9 cellular contexts compared by ENCODE assay signal in the genomic region with DNA sequence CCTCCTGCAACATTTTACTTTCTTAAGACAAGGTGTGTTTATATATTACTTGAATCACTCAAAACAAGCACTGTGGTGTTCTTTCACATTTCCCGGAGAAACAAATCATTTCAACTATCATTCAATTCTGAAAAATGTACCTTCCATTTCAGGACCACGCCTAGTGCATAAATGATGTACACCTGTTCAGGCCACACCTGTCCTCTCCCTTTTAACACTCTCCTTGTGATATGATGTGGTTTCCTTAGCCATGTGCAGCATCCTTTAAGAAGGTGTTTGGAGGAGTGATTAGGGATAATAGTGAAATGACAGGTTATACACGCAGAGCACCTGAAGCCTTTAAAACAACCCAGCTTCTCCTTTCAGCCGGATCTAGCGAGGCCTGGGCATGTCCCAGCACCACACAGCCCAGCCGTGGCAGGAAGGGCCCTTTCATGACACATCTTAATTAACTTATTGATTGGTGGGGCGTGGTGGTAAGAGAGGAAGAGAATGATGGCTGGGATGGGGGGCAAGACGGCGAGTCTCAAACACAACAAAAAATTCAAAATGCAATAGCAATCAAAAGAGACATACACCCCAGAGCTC. TPM values are rescaled to one million over a fixed set of nuclear protein-coding genes. Genes with fewer than 3 reads are reported as not detected.
DNase-seq lines count a peak whose midpoint lies in the region; ATAC-seq and TF ChIP-seq lines count a peak whose summit lies in the region.
"Had no signal": no experiment of that assay in that cellular context is flagged by ENCODE, and none has a peak within 500 bp of the region (broad histone marks: within the 10 kb centered on the region; RNA-seq: fewer than 3 reads in every experiment).

No MANE protein-coding gene starts in this region.

- peaks cover 25% of the 10 kb centered on the region for H3K4me1 Mint-ChIP-seq in CD4-positive, alpha-beta T cell (ENCODE audit: low read depth)
- peaks cover 4% of the 10 kb centered on the region for H3K4me1 Mint-ChIP-seq in endothelial cell (ENCODE audit: unreplicated experiment)
- peaks cover 46% of the 10 kb centered on the region for H3K4me1 Mint-ChIP-seq in neural crest cell

- no peak for TF ChIP-seq CTCF in CD4-positive, alpha-beta T cell (IDR thresholded peaks at IDR 0.05)
- no peak for TF ChIP-seq CTCF in endothelial cell (IDR thresholded peaks at IDR 0.05; ENCODE audit: unreplicated experiment)
- TF ChIP-seq CTCF in neural crest cell (conservative IDR thresholded peaks at IDR 0.05) = no peak

- no peaks in the 10 kb centered on the region for H3K9me3 ChIP-seq in CD4-positive, alpha-beta T cell (ENCODE audit: control insufficient read depth, low read length)
- no peaks in the 10 kb centered on the region for H3K9me3 ChIP-seq in MG63
- H3K9me3 ChIP-seq: neutrophil had no signal

- POLR2A ChIA-PET in CD4-positive, alpha-beta T cell (lab: Charles Lee) = no interaction called here

- no peak for ATAC-seq in CD4-positive, alpha-beta T cell (ENCODE audit: poor library complexity)
- ATAC-seq in HG03135 (IDR thresholded peaks at IDR 0.05; ENCODE audit: unreplicated experiment) (no peak), HG03139 (IDR thresholded peaks at IDR 0.05; ENCODE audit: unreplicated experiment) (no peak)

- peak overlapping the region; percentile 50 for H3K4me3 ChIP-seq in MG63

- no peaks in the 10 kb centered on the region for H3K36me3 Mint-ChIP-seq in CD4-positive, alpha-beta T cell (ENCODE audit: low read depth)
- H3K36me3 Mint-ChIP-seq in endothelial cell (ENCODE audit: low read depth, unreplicated experiment) (no peaks in the 10 kb centered on the region), neural crest cell (ENCODE audit: low read depth) (no peaks in the 10 kb centered on the region)

- DNase-seq in CD4-positive, alpha-beta T cell = no peak
- DNase-seq in MG63 (no peak), endothelial cell (ENCODE audit: low spot score) (no peak), neural crest cell (ENCODE audit: low read depth, low spot score) (no peak), OCI-M1 (lab: John Stamatoyannopoulos, UW) (no peak)
- no peak for DNase-seq in activated effector memory CD4-positive, alpha-beta T cell treated with anti-CD3 and anti-CD28 coated beads, Interleukin-2, amount 50 U/mL, for 16 hours

- H3K27me3 ChIP-seq in CD4-positive, alpha-beta T cell (ENCODE audit: control insufficient read depth, insufficient read depth, low read length) = peaks cover 29% of the 10 kb centered on the region
- no peaks in the 10 kb centered on the region for H3K27me3 ChIP-seq in MG63

- H3K27me3 Mint-ChIP-seq in CD4-positive, alpha-beta T cell = peaks cover 60% of the 10 kb centered on the region
- peaks cover 5% of the 10 kb centered on the region for H3K27me3 Mint-ChIP-seq in endothelial cell (ENCODE audit: unreplicated experiment)
- peaks cover 62% of the 10 kb centered on the region for H3K27me3 Mint-ChIP-seq in neural crest cell (ENCODE audit: low read depth)

- no peak overlapping the region for H3K27ac ChIP-seq in CD4-positive, alpha-beta T cell (ENCODE audit: low read depth, low read length)
- H3K27ac ChIP-seq: neutrophil had no signal

- peak overlapping the region; percentile 87 for H3K4me3 Mint-ChIP-seq in CD4-positive, alpha-beta T cell
- peak overlapping the region; percentile 85 for H3K4me3 Mint-ChIP-seq in endothelial cell (ENCODE audit: unreplicated experiment)
- H3K4me3 Mint-ChIP-seq in neural crest cell = peak overlapping the region; percentile 90

- CTCF ChIA-PET in CD4-positive, alpha-beta T cell (lab: Charles Lee) = no interaction called here

- no peak overlapping the region for H3K27ac Mint-ChIP-seq in CD4-positive, alpha-beta T cell
- H3K27ac Mint-ChIP-seq in endothelial cell (ENCODE audit: unreplicated experiment) (peak overlapping the region; percentile 24), neural crest cell (ENCODE audit: unreplicated experiment) (peak overlapping the region; percentile 23)

- intact Hi-C loops in CD4-positive, alpha-beta T cell (cut with DNase I, micrococcal nuclease) = loop anchor here in 1 of 2 experiments (2.0 kb wide), 1 partner anchor 26 kb away; no protein-coding TSS in a partner anchor

- H3K9me3 Mint-ChIP-seq in CD4-positive, alpha-beta T cell = no peaks in the 10 kb centered on the region
- H3K9me3 Mint-ChIP-seq in endothelial cell (ENCODE audit: unreplicated experiment) (no peaks in the 10 kb centered on the region), neural crest cell (no peaks in the 10 kb centered on the region)

- H3K36me3 ChIP-seq in MG63 = peaks cover 32% of the 10 kb centered on the region
- H3K36me3 ChIP-seq: neutrophil had no signal

RNA-seq across cellular contexts. Expression of a gene that starts 26.9 kb away (rescaled TPM):
- 100 to 1,000 TPM; 217 to 224 TPM for total RNA-seq in CD4-positive, alpha-beta T cell
- total RNA-seq in MG63 (2014; rRNA removed; shearing (Covaris generic); ENCODE audit: low replicate concordance) = 19.4 and 23.9 TPM in 2 replicates
- 55.9 TPM for total RNA-seq in endothelial cell (ENCODE audit: unreplicated experiment)
- total RNA-seq in neural crest cell = 35.8 and 40.2 TPM in 2 replicates
